8 cellular contexts compared by ENCODE assay signal in genomic region chr16:89701425-89702406, GRCh38. TPM values are rescaled to one million over a fixed set of nuclear protein-coding genes. Genes with fewer than 3 reads are reported as not detected.
DNase-seq lines count a peak whose midpoint lies in the region; ATAC-seq, FAIRE-seq and TF ChIP-seq lines count a peak whose summit lies in the region.

Gene SPATA2L, minus strand, starts transcription at chr16:89701705. Its CDS starts 473 bp downstream, at chr16:89701232.

- H2BK12ac ChIP-seq in H1 (ENCODE audit: low read depth, low read length) = no peak within 1 kb of the TSS; the same call in 1 of the 2 replicates

- TF ChIP-seq CTCF in HL-60 (IDR thresholded peaks at IDR 0.05; ENCODE audit: insufficient read depth, low read length) = no peak
- peak; percentile 12 to 39 (median 22) for TF ChIP-seq CTCF in H1 (IDR thresholded peaks at IDR 0.05; ENCODE audit: control extremely low read depth in 1 of 3, insufficient read depth in 1 of 3, low read depth in 1 of 3, low read length in 3 of 3)

- peaks cover 13% of the 10 kb centered on the region; the same call in 1 of the 2 replicates for H3K23me2 ChIP-seq in H1 (ENCODE audit: low read depth, low read length)

- H3K56ac ChIP-seq in H1 (replicated peaks; ENCODE audit: insufficient read length, low read depth, low read length) (no peak within 1 kb of the TSS), mesendoderm (ENCODE audit: low read length) (peak within 1 kb of the TSS; percentile 90)

- no peak within 1 kb of the TSS for H4K91ac ChIP-seq in H1 (replicated peaks; ENCODE audit: insufficient read length, low read length)

- DNase-seq in COR-L47 (lab: John Stamatoyannopoulos, UW) (peak; percentile 98), HL-60 (ENCODE audit: low read depth in 1 of 2, low spot score in 1 of 2) (peak; percentile 59 to 87), NK-92 (lab: John Stamatoyannopoulos, UW; ENCODE audit: unreplicated experiment) (peak; percentile 79), H1 (ENCODE audit: low read depth in 1 of 2, low spot score in 2 of 2) (peak; percentile 86 to 99), mesendoderm (peak; percentile 98)
- DNase-seq in activated CD8-positive, alpha-beta memory T cell treated with anti-CD3 and anti-CD28 coated beads for 4 hours (ENCODE audit: low read depth in 2 of 2) = peak; percentile 93 to 96
- peak; percentile 94 for DNase-seq in stimulated activated CD8-positive, alpha-beta memory T cell treated with anti-CD3 and anti-CD28 coated beads, Interleukin-15, amount 100 ng/mL, for 1 hour (ENCODE audit: low read depth)

- H3K4me1 ChIP-seq in H1 (replicated peaks in 1 of 4; ENCODE audit: control insufficient read depth in 3 of 4, insufficient read depth in 4 of 4, low read length in 3 of 4) (peaks cover 0 to 16% (median 7%) of the 10 kb centered on the region in 4 experiments; a peak in 5 of 7 replicates), mesendoderm (ENCODE audit: control insufficient read depth, low read depth, low read length) (peaks cover 7% of the 10 kb centered on the region)

- CTCF ChIA-PET in H1 (lab: Charles Lee; ENCODE audit: partially characterized antibody) = interaction anchor here (0.6 to 3.7 kb wide), 9 partner anchors 9 to 997 kb away, joined by 3 to 36 read pairs (median 13); no protein-coding TSS in a partner anchor

- H3K18ac ChIP-seq in H1 (ENCODE audit: extremely low read depth, low read length) (peak within 1 kb of the TSS; percentile 78), mesendoderm (ENCODE audit: low read length) (no peak within 1 kb of the TSS)

- WGBS in H1 (ENCODE audit: extremely low coverage in 1 of 2, insufficient coverage in 1 of 2, insufficient read length in 1 of 2, insufficient replicate concordance in 2 of 2, low coverage in 1 of 2, low lambda C conversion rate in 2 of 2, missing lambda C conversion rate in 1 of 2), 2 experiments = 2% methylated on average over 45 of the region's 97 CpGs; no CpG with 5 or more reads in 1 of the 2 experiments
- no CpG with 5 or more reads among the region's 97 CpGs for WGBS in mesendoderm (ENCODE audit: extremely low coverage, insufficient coverage, low lambda C conversion rate)

- H2BK20ac ChIP-seq in H1 (ENCODE audit: low read length) = no peak within 1 kb of the TSS

- H3K79me1 ChIP-seq in H1 (ENCODE audit: low read depth, low read length) (no peaks in the 10 kb centered on the region), mesendoderm (ENCODE audit: low read length) (no peaks in the 10 kb centered on the region)

- no peak for TF ChIP-seq RAD21 in H1 (IDR thresholded peaks at IDR 0.05 in 1 of 2, conservative IDR thresholded peaks at IDR 0.05 in 1 of 2; ENCODE audit: low read depth in 2 of 2, low read length in 2 of 2)

- H4K8ac ChIP-seq in H1 (ENCODE audit: extremely low read depth, insufficient read depth, low read length) (peak within 1 kb of the TSS; percentile 71), mesendoderm (ENCODE audit: low read depth, low read length) (no peak within 1 kb of the TSS)

- H3K4me3 ChIP-seq in HL-60 (replicated peaks; ENCODE audit: insufficient read depth, low read length) (peak within 1 kb of the TSS; percentile 55), H1 (ENCODE audit: extremely low read depth in 1 of 4, insufficient read depth in 2 of 4, low read depth in 3 of 4, low read length in 4 of 4) (peak within 1 kb of the TSS; percentile 49 to 78 (median 74)), mesendoderm (ENCODE audit: low read length) (peak within 1 kb of the TSS; percentile 74)

- peak within 1 kb of the TSS; percentile 60; the same call in 1 of the 2 replicates for H2BK5ac ChIP-seq in H1 (ENCODE audit: low read depth, low read length)
- no peak within 1 kb of the TSS for H2BK5ac ChIP-seq in mesendoderm (ENCODE audit: low read length)

- H3K9me3 ChIP-seq in H1 (ENCODE audit: insufficient read depth in 2 of 2, low read depth in 1 of 2, low read length in 1 of 2) = no peaks in the 10 kb centered on the region

- no peak within 1 kb of the TSS; the same call in 1 of the 2 replicates for H3K27ac ChIP-seq in HL-60 (replicated peaks)
- H3K27ac ChIP-seq in H1 (ENCODE audit: low read depth, low read length) = peak within 1 kb of the TSS; percentile 13; the same call in 1 of the 2 replicates
- peak within 1 kb of the TSS; percentile 55 for H3K27ac ChIP-seq in mesendoderm (ENCODE audit: low read depth, low read length)

- POLR2A ChIA-PET in H1 (lab: Charles Lee; ENCODE audit: partially characterized antibody) = interaction anchor here (0.6 to 16.7 kb wide), 13 partner anchors 11 to 140 kb away, joined by 3 to 193 read pairs (median 5); partner anchors contain the start of genes CDK10, CHMP1A, CPNE7 and SPATA33

- peak within 1 kb of the TSS in 3 of 4 experiments; percentile 64 to 68 (median 65); a peak in 4 of 7 replicates for H3K9ac ChIP-seq in H1 (replicated peaks in 1 of 4; ENCODE audit: extremely low read depth in 1 of 4, low read depth in 3 of 4, low read length in 3 of 4)
- peak within 1 kb of the TSS; percentile 80 for H3K9ac ChIP-seq in mesendoderm (ENCODE audit: low read length)

- H4K20me1 ChIP-seq in H1 (replicated peaks in 1 of 2; ENCODE audit: control insufficient read depth in 1 of 2, insufficient read depth in 2 of 2, low read length in 2 of 2) = peaks cover 0 to 18% of the 10 kb centered on the region in 2 experiments

- peak within 1 kb of the TSS; percentile 38 for H3K4ac ChIP-seq in H1 (replicated peaks; ENCODE audit: insufficient read length, low read depth, low read length)
- no peak within 1 kb of the TSS for H3K4ac ChIP-seq in mesendoderm (ENCODE audit: low read depth, low read length)

- no peak for FAIRE-seq in H1 (lab: Jason Lieb, UNC)

- no peak for TF ChIP-seq EP300 in H1 (IDR thresholded peaks at IDR 0.05; ENCODE audit: borderline replicate concordance in 1 of 2, low read depth in 2 of 2, low read length in 2 of 2)

- peak within 1 kb of the TSS; percentile 12 for H4K5ac ChIP-seq in H1 (ENCODE audit: insufficient read length, low read depth, low read length)
- no peak within 1 kb of the TSS for H4K5ac ChIP-seq in mesendoderm (ENCODE audit: low read length)

- no peak within 1 kb of the TSS for H3K14ac ChIP-seq in H1 (ENCODE audit: insufficient read length)

- H3K23ac ChIP-seq in H1 (ENCODE audit: insufficient read length) (no peak within 1 kb of the TSS), mesendoderm (ENCODE audit: low read length) (peak within 1 kb of the TSS; percentile 80)

- ATAC-seq in GM19463 (IDR thresholded peaks at IDR 0.05; ENCODE audit: unreplicated experiment) = peak; percentile 63

- peak within 1 kb of the TSS; percentile 88; the same call in 1 of the 2 replicates for H2BK15ac ChIP-seq in H1 (ENCODE audit: low read length)
- no peak within 1 kb of the TSS for H2BK15ac ChIP-seq in mesendoderm (replicated peaks; ENCODE audit: low read depth)

- H3K4me2 ChIP-seq in H1 (ENCODE audit: insufficient read depth in 1 of 2, low read depth in 2 of 2, low read length in 2 of 2) = peak within 1 kb of the TSS; percentile 67 to 96
- H3K4me2 ChIP-seq in mesendoderm (ENCODE audit: low read length) = peak within 1 kb of the TSS; percentile 88

- no peak within 1 kb of the TSS for H2BK120ac ChIP-seq in H1 (replicated peaks; ENCODE audit: low read depth, low read length)
- H2BK120ac ChIP-seq in mesendoderm (ENCODE audit: low read depth, low read length) = no peak within 1 kb of the TSS

- no peak for TF ChIP-seq POLR2A in H1 (IDR thresholded peaks at IDR 0.05; ENCODE audit: control extremely low read depth in 1 of 2, low read depth in 2 of 2, low read length in 2 of 2)

- no peak within 1 kb of the TSS for H2AK5ac ChIP-seq in H1 (ENCODE audit: low read depth, low read length)
- H2AK5ac ChIP-seq in mesendoderm (ENCODE audit: low read length) = no peak within 1 kb of the TSS

- H3K79me2 ChIP-seq in H1 (ENCODE audit: control insufficient read depth in 1 of 2, insufficient read depth in 2 of 2, low read length in 2 of 2) = no peaks in the 10 kb centered on the region
- H3K79me2 ChIP-seq in mesendoderm (ENCODE audit: control insufficient read depth, insufficient read depth, low read length) = no peaks in the 10 kb centered on the region

- H2AFZ ChIP-seq in H1 (ENCODE audit: low read length) = no peak within 1 kb of the TSS; the same call in 1 of the 2 replicates

- H3K27me3 ChIP-seq in HL-60 (ENCODE audit: insufficient read depth, poor library complexity, severe bottlenecking) (no peaks in the 10 kb centered on the region), H1 (replicated peaks in 1 of 4; ENCODE audit: control insufficient read depth in 3 of 4, extremely low read depth in 1 of 4, insufficient read depth in 3 of 4, low read length in 3 of 4) (peaks cover 0 to 9% (median 2%) of the 10 kb centered on the region in 4 experiments; a peak in 3 of 7 replicates), mesendoderm (ENCODE audit: insufficient read depth, low read length, poor library complexity) (no peaks in the 10 kb centered on the region)

- peaks cover 0 to 7% (median under 1%) of the 10 kb centered on the region in 4 experiments; a peak in 3 of 8 replicates for H3K36me3 ChIP-seq in H1 (ENCODE audit: control insufficient read depth in 2 of 4, insufficient read depth in 4 of 4, low read length in 3 of 4)
- peaks cover 2% of the 10 kb centered on the region for H3K36me3 ChIP-seq in mesendoderm (ENCODE audit: control insufficient read depth, insufficient read depth, low read length)

TF ChIP-seq in H1, 55 proteins besides CTCF, POLR2A, EP300 and RAD21 (continues in another document):
- TF ChIP-seq JUN (IDR thresholded peaks at IDR 0.05; ENCODE audit: low read depth, low read length) (no peak), POU5F1 (IDR thresholded peaks at IDR 0.05; ENCODE audit: low read depth, low read length) (no peak), CEBPB (IDR thresholded peaks at IDR 0.05; ENCODE audit: low read depth, low read length) (no peak), BRCA1 (IDR thresholded peaks at IDR 0.05; ENCODE audit: low read depth, low read length) (no peak), SAP30 (IDR thresholded peaks at IDR 0.05; ENCODE audit: insufficient read depth, insufficient replicate concordance, low read length) (no peak), SP1 (IDR thresholded peaks at IDR 0.05; ENCODE audit: low read depth, low read length) (peak; percentile 53; the same call in 1 of the 2 replicates), RFX5 (IDR thresholded peaks at IDR 0.05; ENCODE audit: borderline replicate concordance, low read depth, low read length) (no peak), POLR2AphosphoS5 (IDR thresholded peaks at IDR 0.05; ENCODE audit: low read depth, low read length) (peak; percentile 43)

RNA-seq across cellular contexts. Expression of gene SPATA2L, which starts in this region (rescaled TPM):
- total RNA-seq in H1 (2021; fragmentation: NEBNext Ultra II Directional; extraction: Animal tissue kit (Norgen Biotek cat#: 25700)) = 12.5 and 12.7 TPM in 2 replicates
- polyA plus RNA-seq in H1 (2011; rRNA removed) = 9.3 and 17.7 TPM in 2 replicates
- 13.4 TPM for polyA plus RNA-seq in H1 (2011; cell fraction: cytosol; rRNA removed)
- 16.3 TPM for polyA plus RNA-seq in H1 (2011; cell fraction: nucleus; rRNA removed)
- polyA plus RNA-seq in H1 (2012, experiment 1 of 2) = 5.2 to 10.1 TPM (median 9.8 TPM) in 4 replicates
- polyA plus RNA-seq in H1 (2012, experiment 2 of 2) = 10.5 TPM
- 5.4 TPM for polyA plus RNA-seq in H1 (2013, experiment 1 of 2)
- 4.9 TPM for polyA plus RNA-seq in H1 (2013, experiment 2 of 2)
- polyA minus RNA-seq in H1 (2011; rRNA and poly(A)+ RNA removed) = 3.4 and 3.5 TPM in 2 replicates
- 9.9 TPM for polyA minus RNA-seq in H1 (2011; cell fraction: cytosol; rRNA and poly(A)+ RNA removed)
- 16.0 TPM for polyA minus RNA-seq in H1 (2011; cell fraction: nucleus; rRNA and poly(A)+ RNA removed)
- polyA plus RNA-seq in mesendoderm (2013, experiment 1 of 2) = 4.6 TPM
- polyA plus RNA-seq in mesendoderm (2013, experiment 2 of 2) = 4.8 TPM
